Comparison of ENCODE assay signal across 23 cellular contexts in the genomic region with DNA sequence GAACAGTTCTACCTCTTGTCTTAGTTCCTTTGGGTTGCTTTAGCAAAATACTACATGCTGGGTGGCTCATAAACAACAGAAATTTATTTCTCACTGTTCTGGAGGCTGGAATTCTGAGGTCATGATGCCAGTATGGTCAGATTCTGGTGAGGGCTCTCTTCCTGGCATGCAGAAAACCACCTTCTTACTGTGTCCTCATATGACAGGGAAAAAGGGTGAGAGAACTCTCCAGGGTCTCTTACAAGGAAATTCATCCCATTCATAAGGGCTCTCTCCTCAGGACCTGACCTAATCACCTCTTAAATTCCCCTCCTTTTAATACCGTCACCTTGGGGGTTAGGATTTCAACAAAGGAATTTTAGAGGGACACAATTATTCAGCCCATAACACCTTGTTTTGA.
DNase-seq lines count a peak whose midpoint lies in the region; ATAC-seq and TF ChIP-seq lines count a peak whose summit lies in the region.
"Had no signal": no experiment of that assay in that cellular context is flagged by ENCODE, and none has a peak within 500 bp of the region (broad histone marks: within the 10 kb centered on the region; RNA-seq: fewer than 3 reads in every experiment).

No MANE protein-coding gene starts in this region.

- BruUV-seq in mammary epithelial cell (replicated peaks; lab: Mats Ljungman, UMichigan) (no TSS peak), MCF 10A (replicated peaks; lab: Mats Ljungman, UMichigan) (no TSS peak)

- no peaks in the 10 kb centered on the region for H3K9me3 ChIP-seq in mammary epithelial cell (replicated peaks; ENCODE audit: insufficient read depth, low read length)
- H3K9me3 ChIP-seq: breast epithelium had no signal

- peaks cover 8% of the 10 kb centered on the region for H3K9me3 Mint-ChIP-seq in MCF 10A (ENCODE audit: unreplicated experiment)
- H3K9me3 Mint-ChIP-seq in activated CD8-positive, alpha-beta memory T cell treated with anti-CD3 and anti-CD28 coated beads, Interleukin-2, amount 10 ng/mL, durations not matched to agents 7 days and 5 days (ENCODE audit: low read depth): no peaks in the 10 kb centered on the region
- H3K9me3 Mint-ChIP-seq: activated naive CD8-positive, alpha-beta T cell treated with anti-CD3 and anti-CD28 coated beads, Interleukin-2, amount 50 U/mL, for 24 hours; activated T-cell treated with anti-CD3 and anti-CD28 coated beads, Interleukin-2, amount 50 U/mL, for 4 hours; H9 had no signal

- TF ChIP-seq CTCF in mammary epithelial cell (conservative IDR thresholded peaks at IDR 0.05 in 1 of 2, IDR thresholded peaks at IDR 0.05 in 1 of 2; ENCODE audit: extremely low read depth in 1 of 2, insufficient read depth in 1 of 2, low read depth in 1 of 2, low read length in 2 of 2) (no peak), MCF 10A (IDR thresholded peaks at IDR 0.05; ENCODE audit: unreplicated experiment) (no peak)

- dilution Hi-C loops in mammary epithelial cell (cut with HindIII; ENCODE audit: low sequenced_read_pairs): no loop called here

- intact Hi-C loops in mammary epithelial cell (cut with micrococcal nuclease) (no loop called here), MCF 10A (cut with micrococcal nuclease) (no loop called here)

- no peaks in the 10 kb centered on the region for H3K36me3 ChIP-seq in mammary epithelial cell (ENCODE audit: insufficient read depth, low read length)
- H3K36me3 ChIP-seq: breast epithelium, WERI-Rb-1 had no signal

- POLR2A ChIA-PET in MCF 10A (lab: Yijun Ruan, JAX): no interaction called here

- H3K79me2 ChIP-seq in mammary epithelial cell (ENCODE audit: insufficient read depth, low read length): no peaks in the 10 kb centered on the region

- H3K27me3 ChIP-seq in mammary epithelial cell (ENCODE audit: insufficient read depth, low read length): no peaks in the 10 kb centered on the region
- H3K27me3 ChIP-seq: breast epithelium had no signal

- no peaks in the 10 kb centered on the region for H4K20me1 ChIP-seq in mammary epithelial cell (ENCODE audit: insufficient read depth, low read length)

- no peaks in the 10 kb centered on the region for H3K36me3 Mint-ChIP-seq in MCF 10A (ENCODE audit: insufficient read depth, unreplicated experiment)
- no peaks in the 10 kb centered on the region for H3K36me3 Mint-ChIP-seq in activated CD8-positive, alpha-beta memory T cell treated with anti-CD3 and anti-CD28 coated beads, Interleukin-2, amount 10 ng/mL, durations not matched to agents 7 days and 5 days
- H3K36me3 Mint-ChIP-seq: CD4-positive, alpha-beta memory T cell had no signal

- no peak overlapping the region for H3K9ac ChIP-seq in mammary epithelial cell (ENCODE audit: insufficient read depth, low read length)

- WGBS in mammary epithelial cell (ENCODE audit: low coverage, missing lambda C conversion rate): 78% methylated on average over 1 of the region's 1 CpG

- no peak overlapping the region for H3K4me2 ChIP-seq in mammary epithelial cell (ENCODE audit: insufficient read depth, low read depth, low read length)

- no peak for DNase-seq in mammary epithelial cell
- DNase-seq in MCF 10A (ENCODE audit: unreplicated experiment): no peak
- peak; percentile 44 for DNase-seq in astrocyte of the hippocampus (ENCODE audit: low read depth, low spot score)
- peak; percentile 68 for DNase-seq in myocyte (ENCODE audit: low read depth)
- DNase-seq in activated CD8-positive, alpha-beta memory T cell treated with anti-CD3 and anti-CD28 coated beads, Interleukin-2, amount 10 ng/mL, durations not matched to agents 7 days and 5 days: no peak
- no peak for DNase-seq in NOMO-1 (lab: John Stamatoyannopoulos, UW; ENCODE audit: unreplicated experiment in 2 of 2)
- DNase-seq in stimulated activated CD4-positive, alpha-beta T cell treated with anti-CD3 and anti-CD28 coated beads, Interleukin-2, amount 100 ng/mL, for 24 hours: no peak
- no peak for DNase-seq in iPS-NIHi11 (ENCODE audit: low spot score)
- DNase-seq: 8988T; activated CD4-positive, alpha-beta T cell treated with anti-CD3 and anti-CD28 coated beads, Interleukin-2, amount 10 ng/mL, durations not matched to agents 24 days and 14 days; activated naive CD8-positive, alpha-beta T cell treated with anti-CD3 and anti-CD28 coated beads, Interleukin-2, amount 50 U/mL, for 24 hours; activated T-cell treated with anti-CD3 and anti-CD28 coated beads, Interleukin-2, amount 50 U/mL, for 4 hours; CD4-positive, alpha-beta memory T cell; H9; head of caudate nucleus; MM.1S; NCI-H2081 treated with DMSO at 0.1 percent for 48 hours; Right ventricle myocardium superior; stimulated activated naive B cell treated with anti-CD40 and anti-IgM and Interleukin-4, amounts not matched to agents 10 μg/mL and 1 μg/mL and 100 μg/mL, for 72 hours; WERI-Rb-1 had no signal

- H3K4me3 Mint-ChIP-seq in MCF 10A (ENCODE audit: unreplicated experiment): no peak overlapping the region
- no peak overlapping the region for H3K4me3 Mint-ChIP-seq in activated CD8-positive, alpha-beta memory T cell treated with anti-CD3 and anti-CD28 coated beads, Interleukin-2, amount 10 ng/mL, durations not matched to agents 7 days and 5 days
- H3K4me3 Mint-ChIP-seq: activated CD4-positive, alpha-beta T cell treated with anti-CD3 and anti-CD28 coated beads, Interleukin-2, amount 10 ng/mL, durations not matched to agents 24 days and 14 days; activated naive CD8-positive, alpha-beta T cell treated with anti-CD3 and anti-CD28 coated beads, Interleukin-2, amount 50 U/mL, for 24 hours; activated T-cell treated with anti-CD3 and anti-CD28 coated beads, Interleukin-2, amount 50 U/mL, for 4 hours; CD4-positive, alpha-beta memory T cell; H9; stimulated activated naive B cell treated with anti-CD40 and anti-IgM and Interleukin-4, amounts not matched to agents 10 μg/mL and 1 μg/mL and 100 μg/mL, for 72 hours had no signal

- in situ Hi-C loops in mammary epithelial cell (cut with MboI; ENCODE audit: low sequenced_read_pairs in 2 of 2): no loop called here

- peaks cover 36% of the 10 kb centered on the region for H3K4me1 Mint-ChIP-seq in MCF 10A (ENCODE audit: insufficient read depth, unreplicated experiment)
- H3K4me1 Mint-ChIP-seq in activated CD8-positive, alpha-beta memory T cell treated with anti-CD3 and anti-CD28 coated beads, Interleukin-2, amount 10 ng/mL, durations not matched to agents 7 days and 5 days: peaks cover 15% of the 10 kb centered on the region
- H3K4me1 Mint-ChIP-seq: CD4-positive, alpha-beta memory T cell had no signal

- no peak for ATAC-seq in activated CD8-positive, alpha-beta memory T cell treated with anti-CD3 and anti-CD28 coated beads, Interleukin-2, amount 10 ng/mL, durations not matched to agents 7 days and 5 days
- ATAC-seq: activated naive CD8-positive, alpha-beta T cell treated with anti-CD3 and anti-CD28 coated beads, Interleukin-2, amount 50 U/mL, for 24 hours; activated T-cell treated with anti-CD3 and anti-CD28 coated beads, Interleukin-2, amount 50 U/mL, for 4 hours; K562; sciatic nerve had no signal

- H3K27ac ChIP-seq in mammary epithelial cell (ENCODE audit: insufficient read depth, low read depth, low read length): peak overlapping the region; percentile 92
- H3K27ac ChIP-seq: breast epithelium, WERI-Rb-1 had no signal

- H3K27ac Mint-ChIP-seq in MCF 10A (ENCODE audit: low read depth, unreplicated experiment): no peak overlapping the region
- no peak overlapping the region for H3K27ac Mint-ChIP-seq in activated CD8-positive, alpha-beta memory T cell treated with anti-CD3 and anti-CD28 coated beads, Interleukin-2, amount 10 ng/mL, durations not matched to agents 7 days and 5 days
- H3K27ac Mint-ChIP-seq: activated CD4-positive, alpha-beta T cell treated with anti-CD3 and anti-CD28 coated beads, Interleukin-2, amount 10 ng/mL, durations not matched to agents 24 days and 14 days; activated naive CD8-positive, alpha-beta T cell treated with anti-CD3 and anti-CD28 coated beads, Interleukin-2, amount 50 U/mL, for 24 hours; CD4-positive, alpha-beta memory T cell; stimulated activated naive B cell treated with anti-CD40 and anti-IgM and Interleukin-4, amounts not matched to agents 10 μg/mL and 1 μg/mL and 100 μg/mL, for 72 hours had no signal

- H2AFZ ChIP-seq in mammary epithelial cell (ENCODE audit: low read depth, low read length): peak overlapping the region; percentile 47

- no peak overlapping the region for H3K4me3 ChIP-seq in mammary epithelial cell (replicated peaks in 1 of 3; ENCODE audit: insufficient read depth in 1 of 3, low read depth in 2 of 3, low read length in 3 of 3)
- H3K4me3 ChIP-seq: breast epithelium, K562 had no signal

- H3K27me3 Mint-ChIP-seq in MCF 10A (ENCODE audit: insufficient read depth, unreplicated experiment): no peaks in the 10 kb centered on the region
- H3K27me3 Mint-ChIP-seq in activated CD8-positive, alpha-beta memory T cell treated with anti-CD3 and anti-CD28 coated beads, Interleukin-2, amount 10 ng/mL, durations not matched to agents 7 days and 5 days: no peaks in the 10 kb centered on the region

- H3K4me1 ChIP-seq in mammary epithelial cell (ENCODE audit: insufficient read depth, low read length): peaks cover 54% of the 10 kb centered on the region
- H3K4me1 ChIP-seq: breast epithelium had no signal

- CTCF ChIA-PET in mammary epithelial cell (lab: Charles Lee; ENCODE audit: low non-redundant PET) (no interaction called here), MCF 10A (lab: Yijun Ruan, JAX) (interaction anchor here (0.6 kb wide), 2 partner anchors 74 to 797 kb away, joined by 3 to 4 read pairs; no protein-coding TSS in a partner anchor)
- CTCF ChIA-PET in activated CD8-positive, alpha-beta memory T cell treated with anti-CD3 and anti-CD28 coated beads, Interleukin-2, amount 10 ng/mL, durations not matched to agents 7 days and 5 days (lab: Charles Lee): no interaction called here

Comparison
In these comparisons a context has a peak if more than half of its experiments do, and no peak if none do; other contexts are left out.
1. DNase-seq: peak in astrocyte of the hippocampus (single experiment) and myocyte (single experiment); none in mammary epithelial cell (single experiment), MCF 10A (single experiment), activated CD8-positive, alpha-beta memory T cell treated with anti-CD3 and anti-CD28 coated beads, Interleukin-2, amount 10 ng/mL, durations not matched to agents 7 days and 5 days (single experiment), NOMO-1 (0 of 2), stimulated activated CD4-positive, alpha-beta T cell treated with anti-CD3 and anti-CD28 coated beads, Interleukin-2, amount 100 ng/mL, for 24 hours (0 of 2) and iPS-NIHi11 (single experiment).